In genomic region chr22:47209077-47209514, GRCh38 we compare ENCODE assay signal across 17 cellular contexts.
"Had no signal": no experiment of that assay in that cellular context is flagged by ENCODE, and none has a peak within 500 bp of the region (broad histone marks: within the 10 kb centered on the region; RNA-seq: fewer than 3 reads in every experiment).

No MANE protein-coding gene starts in this region.

- H3K4me3 Mint-ChIP-seq: activated naive CD4-positive, alpha-beta T cell treated with anti-CD3 and anti-CD28 coated beads, Interleukin-2, amount 10 ng/mL, durations not matched to agents 7 days and 5 days; activated T-helper 17 cell treated with anti-CD3 and anti-CD28 coated beads, Interleukin-2, amount 50 U/mL, for 72 hours; nephron; stimulated activated effector memory CD8-positive, alpha-beta T cell treated with anti-CD3 and anti-CD28 coated beads, Interleukin-12 subunit alpha, Interleukin-12 subunit beta, amount 100 ng/mL, for 72 hours had no signal

- H3K27ac Mint-ChIP-seq: activated naive CD4-positive, alpha-beta T cell treated with anti-CD3 and anti-CD28 coated beads, Interleukin-2, amount 10 ng/mL, durations not matched to agents 7 days and 5 days; activated T-helper 17 cell treated with anti-CD3 and anti-CD28 coated beads, Interleukin-2, amount 50 U/mL, for 72 hours; nephron; stimulated activated effector memory CD8-positive, alpha-beta T cell treated with anti-CD3 and anti-CD28 coated beads, Interleukin-12 subunit alpha, Interleukin-12 subunit beta, amount 100 ng/mL, for 72 hours had no signal

- H3K27ac ChIP-seq: hepatocyte, lower lobe of right lung, transverse colon had no signal

- H3K27me3 ChIP-seq: hepatocyte had no signal

- H3K4me1 Mint-ChIP-seq: activated naive CD4-positive, alpha-beta T cell treated with anti-CD3 and anti-CD28 coated beads, Interleukin-2, amount 10 ng/mL, durations not matched to agents 7 days and 5 days had no signal

- H3K36me3 ChIP-seq: lower lobe of right lung, transverse colon had no signal

- H3K9me3 Mint-ChIP-seq: activated T-helper 17 cell treated with anti-CD3 and anti-CD28 coated beads, Interleukin-2, amount 50 U/mL, for 72 hours; stimulated activated effector memory CD8-positive, alpha-beta T cell treated with anti-CD3 and anti-CD28 coated beads, Interleukin-12 subunit alpha, Interleukin-12 subunit beta, amount 100 ng/mL, for 72 hours had no signal

- H3K27me3 Mint-ChIP-seq: activated naive CD4-positive, alpha-beta T cell treated with anti-CD3 and anti-CD28 coated beads, Interleukin-2, amount 10 ng/mL, durations not matched to agents 7 days and 5 days had no signal

- DNase-seq: activated CD4-positive, alpha-beta T cell treated with anti-CD3 and anti-CD28 coated beads, Interleukin-2, amount 50 U/mL, for 4 hours; activated CD4-positive, CD25-positive, alpha-beta regulatory T cell; activated naive CD4-positive, alpha-beta T cell treated with anti-CD3 and anti-CD28 coated beads, Interleukin-2, amount 10 ng/mL, durations not matched to agents 7 days and 5 days; activated T-cell treated with anti-CD3 and anti-CD28 coated beads for 4 hours; caudate nucleus; cortex of kidney; effector memory CD4-positive, alpha-beta T cell; kidney glomerular epithelial cell; lower lobe of right lung; occipital lobe; SIG-M5; T-helper 2 cell; transverse colon had no signal

- H3K4me1 ChIP-seq: lower lobe of right lung, transverse colon had no signal

- H3K36me3 Mint-ChIP-seq: activated naive CD4-positive, alpha-beta T cell treated with anti-CD3 and anti-CD28 coated beads, Interleukin-2, amount 10 ng/mL, durations not matched to agents 7 days and 5 days; stimulated activated effector memory CD8-positive, alpha-beta T cell treated with anti-CD3 and anti-CD28 coated beads, Interleukin-12 subunit alpha, Interleukin-12 subunit beta, amount 100 ng/mL, for 72 hours had no signal

- H3K9me3 ChIP-seq: lower lobe of right lung, transverse colon had no signal

- ATAC-seq: activated T-helper 17 cell treated with anti-CD3 and anti-CD28 coated beads, Interleukin-2, amount 50 U/mL, for 72 hours; lower lobe of right lung had no signal

- H3K4me3 ChIP-seq: hepatocyte, lower lobe of right lung, transverse colon had no signal
